In genomic region chr22:36344106-36344827, GRCh38 we compare ENCODE assay signal across 8 cellular contexts. TPM values are rescaled to one million over a fixed set of nuclear protein-coding genes. Genes with fewer than 3 reads are reported as not detected.
DNase-seq lines count a peak whose midpoint lies in the region; ATAC-seq and TF ChIP-seq lines count a peak whose summit lies in the region.

No MANE protein-coding gene starts in this region.

- no peak overlapping the region for H2AK5ac ChIP-seq in mesendoderm (ENCODE audit: low read length)

- peaks cover 67% of the 10 kb centered on the region for H3K79me2 ChIP-seq in mesendoderm (ENCODE audit: control insufficient read depth, insufficient read depth, low read length)

- no peaks in the 10 kb centered on the region for H3K27me3 Mint-ChIP-seq in activated naive CD8-positive, alpha-beta T cell
- H3K27me3 Mint-ChIP-seq in memory B cell: no peaks in the 10 kb centered on the region

- H3K36me3 ChIP-seq in Panc1 (ENCODE audit: control insufficient read depth, insufficient read depth, low read length) (peaks cover 13% of the 10 kb centered on the region), testis (ENCODE audit: low read depth, missing control alignments) (no peaks in the 10 kb centered on the region), mesendoderm (ENCODE audit: control insufficient read depth, insufficient read depth, low read length) (peaks cover 8% of the 10 kb centered on the region)

- TF ChIP-seq POLR2A in testis (IDR thresholded peaks at IDR 0.05): no peak

- H3K4me1 ChIP-seq in Panc1 (ENCODE audit: control insufficient read depth, insufficient read depth, low read length) (peaks cover 89% of the 10 kb centered on the region), testis (peaks cover 5% of the 10 kb centered on the region), mesendoderm (ENCODE audit: control insufficient read depth, low read depth, low read length) (no peaks in the 10 kb centered on the region)

- no peak overlapping the region for H2BK5ac ChIP-seq in mesendoderm (ENCODE audit: low read length)

- H3K27ac ChIP-seq in Panc1 (ENCODE audit: low read length): peak overlapping the region; percentile 78
- peak overlapping the region in 1 of 2 donors; percentile 8 for H3K27ac ChIP-seq in testis
- H3K27ac ChIP-seq in mesendoderm (ENCODE audit: low read depth, low read length): no peak overlapping the region

- H3K27ac Mint-ChIP-seq in activated naive CD8-positive, alpha-beta T cell: peak overlapping the region; percentile 97
- H3K27ac Mint-ChIP-seq in memory B cell: peak overlapping the region; percentile 79
- H3K27ac Mint-ChIP-seq in stimulated activated effector memory CD8-positive, alpha-beta T cell treated with anti-CD3 and anti-CD28 coated beads, Interleukin-12 subunit alpha, Interleukin-12 subunit beta, amount 100 ng/mL, for 72 hours: peak overlapping the region; percentile 88

- in situ Hi-C loops in Panc1 (cut with HindIII; ENCODE audit: low pct_unique_long_range_greater_than_20kb, low sequenced_read_pairs): no loop called here

- no TSS peak for BruUV-seq in Panc1 (replicated peaks; lab: Mats Ljungman, UMichigan)

- DNase-seq in Panc1 (ENCODE audit: low read depth, low spot score) (no peak), memory B cell (ENCODE audit: low spot score in 2 of 2) (no peak), testis (no peak), mesendoderm (no peak), OCI-M1 (lab: John Stamatoyannopoulos, UW) (no peak)
- DNase-seq in stimulated activated effector memory CD8-positive, alpha-beta T cell treated with anti-CD3 and anti-CD28 coated beads, Interleukin-12 subunit alpha, Interleukin-12 subunit beta, amount 100 ng/mL, for 72 hours (ENCODE audit: low spot score in 2 of 2): no peak

- no peak for ATAC-seq in Panc1
- ATAC-seq in memory B cell (ENCODE audit: low read depth): no peak
- ATAC-seq in stimulated activated effector memory CD8-positive, alpha-beta T cell treated with anti-CD3 and anti-CD28 coated beads, Interleukin-12 subunit alpha, Interleukin-12 subunit beta, amount 100 ng/mL, for 72 hours: peak; percentile 85
- no peak for ATAC-seq in HG03520 (IDR thresholded peaks at IDR 0.05; ENCODE audit: unreplicated experiment)

- no peak overlapping the region for H3K4me2 ChIP-seq in mesendoderm (ENCODE audit: low read length)

- CTCF ChIA-PET in Panc1 (lab: Charles Lee): no interaction called here

- no peak overlapping the region for H3K56ac ChIP-seq in mesendoderm (ENCODE audit: low read length)

- no peaks in the 10 kb centered on the region for H3K9me3 Mint-ChIP-seq in activated naive CD8-positive, alpha-beta T cell (ENCODE audit: low read depth)
- H3K9me3 Mint-ChIP-seq in memory B cell: no peaks in the 10 kb centered on the region
- H3K9me3 Mint-ChIP-seq in stimulated activated effector memory CD8-positive, alpha-beta T cell treated with anti-CD3 and anti-CD28 coated beads, Interleukin-12 subunit alpha, Interleukin-12 subunit beta, amount 100 ng/mL, for 72 hours: no peaks in the 10 kb centered on the region

- TF ChIP-seq CTCF in Panc1 (IDR thresholded peaks at IDR 0.05): no peak
- no peak for TF ChIP-seq CTCF in testis (IDR thresholded peaks at IDR 0.05)

- peaks cover 79% of the 10 kb centered on the region for H3K4me1 Mint-ChIP-seq in activated naive CD8-positive, alpha-beta T cell (ENCODE audit: low read depth)
- H3K4me1 Mint-ChIP-seq in memory B cell: peaks cover 23% of the 10 kb centered on the region
- peaks cover 79% of the 10 kb centered on the region for H3K4me1 Mint-ChIP-seq in stimulated activated effector memory CD8-positive, alpha-beta T cell treated with anti-CD3 and anti-CD28 coated beads, Interleukin-12 subunit alpha, Interleukin-12 subunit beta, amount 100 ng/mL, for 72 hours

- H3K36me3 Mint-ChIP-seq in activated naive CD8-positive, alpha-beta T cell: peaks cover 25% of the 10 kb centered on the region
- H3K36me3 Mint-ChIP-seq in memory B cell: peaks cover 23% of the 10 kb centered on the region
- H3K36me3 Mint-ChIP-seq in stimulated activated effector memory CD8-positive, alpha-beta T cell treated with anti-CD3 and anti-CD28 coated beads, Interleukin-12 subunit alpha, Interleukin-12 subunit beta, amount 100 ng/mL, for 72 hours: peaks cover 100% of the 10 kb centered on the region

- peaks cover 37% of the 10 kb centered on the region for H3K79me1 ChIP-seq in mesendoderm (ENCODE audit: low read length)

- H4K5ac ChIP-seq in mesendoderm (ENCODE audit: low read length): no peak overlapping the region

- H3K4me3 ChIP-seq in Panc1 (ENCODE audit: low read depth in 2 of 2, low read length in 2 of 2) (no peak overlapping the region), testis (no peak overlapping the region), mesendoderm (ENCODE audit: low read length) (no peak overlapping the region)

- no peak overlapping the region for H4K8ac ChIP-seq in mesendoderm (ENCODE audit: low read depth, low read length)

- intact Hi-C loops in Panc1 (cut with micrococcal nuclease; ENCODE audit: unreplicated experiment) (no loop called here), testis (cut with DNase I; ENCODE audit: low total_unique reads) (no loop called here)

- no peak overlapping the region for H3K23ac ChIP-seq in mesendoderm (ENCODE audit: low read length)

- no peak overlapping the region for H2BK120ac ChIP-seq in mesendoderm (ENCODE audit: low read depth, low read length)

- H3K4ac ChIP-seq in mesendoderm (ENCODE audit: low read depth, low read length): no peak overlapping the region

- no peak overlapping the region for H3K9ac ChIP-seq in mesendoderm (ENCODE audit: low read length)

- H3K9me3 ChIP-seq in Panc1 (ENCODE audit: control insufficient read depth, insufficient read depth, low read depth, low read length) (no peaks in the 10 kb centered on the region), testis (no peaks in the 10 kb centered on the region)

- H3K4me3 Mint-ChIP-seq in activated naive CD8-positive, alpha-beta T cell: peak overlapping the region; percentile 88
- no peak overlapping the region for H3K4me3 Mint-ChIP-seq in memory B cell
- H3K4me3 Mint-ChIP-seq in stimulated activated effector memory CD8-positive, alpha-beta T cell treated with anti-CD3 and anti-CD28 coated beads, Interleukin-12 subunit alpha, Interleukin-12 subunit beta, amount 100 ng/mL, for 72 hours: peak overlapping the region; percentile 73

- H3K27me3 ChIP-seq in Panc1 (ENCODE audit: control insufficient read depth, insufficient read depth, low read length) (no peaks in the 10 kb centered on the region), testis (no peaks in the 10 kb centered on the region), mesendoderm (ENCODE audit: insufficient read depth, low read length, poor library complexity) (no peaks in the 10 kb centered on the region)

- no peak overlapping the region for H3K18ac ChIP-seq in mesendoderm (ENCODE audit: low read length)

- 86 to 96% methylated on average over 10 to 23 of the region's 23 CpGs for WGBS in testis, 2 donors
- WGBS in mesendoderm (ENCODE audit: extremely low coverage, insufficient coverage, low lambda C conversion rate): no CpG with 5 or more reads among the region's 23 CpGs

- POLR2A ChIA-PET in Panc1 (lab: Charles Lee): interaction anchor here (0.5 kb wide), 1 partner anchor 109 kb away, joined by 10 read pairs; no protein-coding TSS in a partner anchor

- no peak overlapping the region for H2BK15ac ChIP-seq in mesendoderm (replicated peaks; ENCODE audit: low read depth)

RNA-seq across cellular contexts. Expression of gene MYH9, which starts 43.5 kb away (rescaled TPM):
- total RNA-seq in Panc1 (2021; ENCODE audit: unreplicated experiment): 788 TPM
- polyA plus RNA-seq in Panc1 (2012; ENCODE audit: insufficient read length): 1,068 TPM
- total RNA-seq in testis: 100 to 1,000 TPM; 141 to 146 TPM
- 129 TPM for polyA plus RNA-seq in testis (ENCODE audit: insufficient read depth, low read depth, low replicate concordance)
- polyA plus RNA-seq in mesendoderm (2013, experiment 1 of 2): 110 TPM
- 111 TPM for polyA plus RNA-seq in mesendoderm (2013, experiment 2 of 2)
